In genomic region chr2:121650554-121650930, GRCh38 we compare ENCODE assay signal across 8 cellular contexts. TPM values are rescaled to one million over a fixed set of nuclear protein-coding genes. Genes with fewer than 3 reads are reported as not detected.
A peak's percentile ranks its signal among the peaks of the same experiment; 100 is the strongest.
DNase-seq lines count a peak whose midpoint lies in the region; ATAC-seq and TF ChIP-seq lines count a peak whose summit lies in the region.

No MANE protein-coding gene starts in this region.

- 0 to 5% methylated on average over 6 to 8 of the region's 12 CpGs for WGBS in gastroesophageal sphincter (ENCODE audit: low coverage in 1 of 2), 2 donors

- H3K4me3 ChIP-seq in gastroesophageal sphincter (peak overlapping the region; percentile 66 to 74), skeletal muscle satellite cell (ENCODE audit: low read length) (peak overlapping the region; percentile 80)

- H3K36me3 Mint-ChIP-seq in activated T-cell treated with anti-CD3 and anti-CD28 coated beads, Interleukin-2, amount 50 U/mL, for 24 hours (ENCODE audit: low read depth): peaks cover 57% of the 10 kb centered on the region

- H3K4me3 Mint-ChIP-seq in activated T-cell treated with anti-CD3 and anti-CD28 coated beads, Interleukin-2, amount 50 U/mL, for 24 hours: peak overlapping the region; percentile 91

- H3K4me1 ChIP-seq in gastroesophageal sphincter (peaks cover 0 to 49% (median 17%) of the 10 kb centered on the region in 3 donors), skeletal muscle satellite cell (ENCODE audit: control insufficient read depth, insufficient read depth, low read length) (peaks cover 9% of the 10 kb centered on the region)

- H3K4me2 ChIP-seq in skeletal muscle satellite cell (ENCODE audit: low read length): peak overlapping the region; percentile 97

- ATAC-seq in gastroesophageal sphincter (no peak), GM19397 (IDR thresholded peaks at IDR 0.05; ENCODE audit: unreplicated experiment) (no peak), GM19324 (IDR thresholded peaks at IDR 0.05; ENCODE audit: low FRiP score, unreplicated experiment) (no peak)

- H3K27ac Mint-ChIP-seq in activated T-cell treated with anti-CD3 and anti-CD28 coated beads, Interleukin-2, amount 50 U/mL, for 24 hours: peak overlapping the region; percentile 100

- H3K27me3 Mint-ChIP-seq in activated T-cell treated with anti-CD3 and anti-CD28 coated beads, Interleukin-2, amount 50 U/mL, for 24 hours: no peaks in the 10 kb centered on the region

- H3K4me1 Mint-ChIP-seq in activated T-cell treated with anti-CD3 and anti-CD28 coated beads, Interleukin-2, amount 50 U/mL, for 24 hours (ENCODE audit: low read depth): peaks cover 58% of the 10 kb centered on the region

- H3K9me3 ChIP-seq in gastroesophageal sphincter (no peaks in the 10 kb centered on the region), skeletal muscle satellite cell (replicated peaks; ENCODE audit: low read length) (no peaks in the 10 kb centered on the region)

- DNase-seq in DMS53 (lab: John Stamatoyannopoulos, UW) (peak; percentile 48), HK-2 (ENCODE audit: unreplicated experiment) (peak; percentile 33), DMS79 treated with DMSO at 0.1 percent for 48 hours (lab: John Stamatoyannopoulos, UW) (no peak)
- no peak for DNase-seq in activated T-cell treated with anti-CD3 and anti-CD28 coated beads, Interleukin-2, amount 50 U/mL, for 24 hours

- H3K27me3 ChIP-seq in gastroesophageal sphincter: no peaks in the 10 kb centered on the region
- no peaks in the 10 kb centered on the region for H3K27me3 ChIP-seq in skeletal muscle satellite cell (ENCODE audit: control insufficient read depth, insufficient read depth, low read length)

- TF ChIP-seq EP300 in gastroesophageal sphincter (IDR thresholded peaks at IDR 0.05): no peak

- peak overlapping the region; percentile 98 for H3K9ac ChIP-seq in skeletal muscle satellite cell (ENCODE audit: low read depth, low read length)

- no peak for TF ChIP-seq POLR2A in gastroesophageal sphincter (IDR thresholded peaks at IDR 0.05)

- TF ChIP-seq CTCF in gastroesophageal sphincter (IDR thresholded peaks at IDR 0.05): no peak

- H3K9me3 Mint-ChIP-seq in activated T-cell treated with anti-CD3 and anti-CD28 coated beads, Interleukin-2, amount 50 U/mL, for 24 hours: no peaks in the 10 kb centered on the region

- H3K36me3 ChIP-seq in gastroesophageal sphincter (no peaks in the 10 kb centered on the region), skeletal muscle satellite cell (ENCODE audit: insufficient read depth, low read length) (no peaks in the 10 kb centered on the region)

- H3K27ac ChIP-seq in gastroesophageal sphincter: peak overlapping the region; percentile 88 to 98 (median 95)

RNA-seq across cellular contexts. Expression of gene CLASP1, which starts 1.3 kb away (rescaled TPM):
- total RNA-seq in gastroesophageal sphincter: 100 to 1,000 TPM in 1 of 4 donors, 10 to 100 TPM in 3; 72.0 to 108 (median 84.7) TPM
- total RNA-seq in skeletal muscle satellite cell (2012; rRNA removed): 31.0 and 39.3 TPM in 2 replicates

Comparison
In these comparisons a context has a peak if more than half of its experiments do, and no peak if none do; other contexts are left out.
1. DNase-seq: peak in DMS53 (single experiment) and HK-2 (single experiment); none in activated T-cell treated with anti-CD3 and anti-CD28 coated beads, Interleukin-2, amount 50 U/mL, for 24 hours (single experiment) and DMS79 treated with DMSO at 0.1 percent for 48 hours (single experiment).